Comparison of ENCODE assay signal across 8 cellular contexts in the genomic region with DNA sequence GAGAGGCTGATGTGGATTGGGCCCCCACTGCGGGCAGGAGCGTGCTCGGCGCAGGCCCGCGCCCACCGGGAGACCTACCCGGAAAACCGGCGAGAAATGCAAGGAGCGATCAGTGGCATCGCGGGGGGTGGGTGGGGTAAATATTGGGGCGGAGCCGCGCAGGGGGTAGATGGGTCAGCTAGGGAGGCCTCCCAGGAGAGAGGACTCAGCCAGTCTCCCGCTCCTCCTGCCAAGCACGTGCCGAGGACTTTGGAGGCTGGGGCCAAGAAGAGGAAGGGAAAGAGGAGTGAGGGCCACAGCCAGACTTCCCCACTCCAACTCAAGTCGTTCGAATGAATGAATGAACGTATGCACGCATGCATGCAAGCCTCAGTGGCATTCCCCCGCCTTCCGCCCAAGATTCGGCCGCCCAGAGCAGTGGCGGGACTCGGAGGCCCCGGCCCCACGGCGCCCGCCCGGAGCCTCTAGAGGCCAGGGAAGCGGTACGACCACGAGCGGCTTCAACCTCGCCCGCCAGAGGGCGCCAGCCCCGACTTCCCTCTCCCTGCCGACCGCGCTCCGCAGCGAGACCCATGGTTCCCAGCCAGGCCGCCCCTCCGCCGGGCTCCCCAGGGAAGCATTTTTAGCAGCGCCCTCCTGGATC. TPM values are rescaled to one million over a fixed set of nuclear protein-coding genes. Genes with fewer than 3 reads are reported as not detected.
A peak's percentile ranks its signal among the peaks of the same experiment; 100 is the strongest.
DNase-seq lines count a peak whose midpoint lies in the region; ATAC-seq and TF ChIP-seq lines count a peak whose summit lies in the region.

No MANE protein-coding gene starts in this region.

- TF ChIP-seq POLR2A in right lobe of liver (IDR thresholded peaks at IDR 0.05) = no peak

- H3K4me1 ChIP-seq in A673 (ENCODE audit: insufficient read depth, low read length, poor library complexity, severe bottlenecking) (peaks cover 31% of the 10 kb centered on the region), right lobe of liver (peaks cover 0 to 32% (median 9%) of the 10 kb centered on the region in 4 donors)

- H3K4me3 ChIP-seq in A673 (ENCODE audit: low read depth, low read length, poor library complexity, severe bottlenecking) = peak overlapping the region; percentile 2
- no peak overlapping the region for H3K4me3 ChIP-seq in MG63
- peak overlapping the region in 57 of 59 donors; percentile 7 to 64 (median 44) for H3K4me3 ChIP-seq in dorsolateral prefrontal cortex
- H3K4me3 ChIP-seq in right lobe of liver = peak overlapping the region; percentile 24 to 40 (median 38)

- peaks cover 33% of the 10 kb centered on the region for H3K27me3 Mint-ChIP-seq in activated CD4-positive, alpha-beta memory T cell treated with anti-CD3 and anti-CD28 coated beads for 36 hours

- DNase-seq in A673 (ENCODE audit: low spot score) = peak; percentile 79
- DNase-seq in MG63 = peak; percentile 25
- peak; percentile 90 for DNase-seq in activated CD4-positive, alpha-beta memory T cell treated with anti-CD3 and anti-CD28 coated beads for 36 hours
- DNase-seq in dorsolateral prefrontal cortex = peak in 9 of 10 donors; percentile 61 to 85 (median 74)
- DNase-seq in right lobe of liver = peak; percentile 82 to 87 (median 87)
- peak; percentile 90 for DNase-seq in stimulated activated CD4-positive, alpha-beta T cell treated with anti-CD3 and anti-CD28 coated beads, Interleukin-4, amount 100 ng/mL, for 1 hour

- no peaks in the 10 kb centered on the region for H3K9me3 ChIP-seq in A673 (ENCODE audit: low read depth, low read length, poor library complexity, severe bottlenecking)
- no peaks in the 10 kb centered on the region for H3K9me3 ChIP-seq in MG63
- no peaks in the 10 kb centered on the region for H3K9me3 ChIP-seq in right lobe of liver

- CTCF ChIA-PET in A673 (lab: Charles Lee) = interaction anchor here (1.2 kb wide), 1 partner anchor 10 kb away, joined by 4 read pairs; no protein-coding TSS in a partner anchor
- CTCF ChIA-PET in activated CD4-positive, alpha-beta memory T cell treated with anti-CD3 and anti-CD28 coated beads for 36 hours (lab: Charles Lee) = interaction anchor here (0.6 to 10.2 kb wide), 10 partner anchors 16 to 566 kb away, joined by 3 to 197 read pairs (median 8); no protein-coding TSS in a partner anchor

- H3K4me3 Mint-ChIP-seq in activated CD4-positive, alpha-beta memory T cell treated with anti-CD3 and anti-CD28 coated beads for 36 hours = peak overlapping the region; percentile 55

- peaks cover 24% of the 10 kb centered on the region for H3K36me3 Mint-ChIP-seq in activated CD4-positive, alpha-beta memory T cell treated with anti-CD3 and anti-CD28 coated beads for 36 hours

- H3K4me1 Mint-ChIP-seq in activated CD4-positive, alpha-beta memory T cell treated with anti-CD3 and anti-CD28 coated beads for 36 hours (ENCODE audit: low read depth) = peaks cover 55% of the 10 kb centered on the region

- peak; percentile 48 for ATAC-seq in GM18511 (IDR thresholded peaks at IDR 0.05; ENCODE audit: unreplicated experiment)
- ATAC-seq in right lobe of liver = peak; percentile 81 to 89 (median 82)
- ATAC-seq in HG03280 (IDR thresholded peaks at IDR 0.05; ENCODE audit: unreplicated experiment) = no peak

- H3K36me3 ChIP-seq in A673 (ENCODE audit: insufficient read depth, low read length, poor library complexity, severe bottlenecking) = peaks cover 6% of the 10 kb centered on the region
- peaks cover 16% of the 10 kb centered on the region for H3K36me3 ChIP-seq in MG63
- H3K36me3 ChIP-seq in right lobe of liver = no peaks in the 10 kb centered on the region

- no peaks in the 10 kb centered on the region for H3K9me3 Mint-ChIP-seq in activated CD4-positive, alpha-beta memory T cell treated with anti-CD3 and anti-CD28 coated beads for 36 hours

- intact Hi-C loops in A673 (cut with micrococcal nuclease; ENCODE audit: unreplicated experiment) (loop anchor here (1.0 to 5.0 kb wide), 2 partner anchors 38 to 177 kb away; partner anchors contain the start of gene OGA), dorsolateral prefrontal cortex (cut with DNase I) (loop anchor here (2.0 to 10.0 kb wide), 6 partner anchors 38 to 617 kb away; partner anchors contain the start of gene OGA (in 1 of the 2)), right lobe of liver (cut with DNase I) (loop anchor here (5.0 to 10.0 kb wide), 3 partner anchors 177 to 565 kb away; no protein-coding TSS in a partner anchor)
- intact Hi-C loops in activated CD4-positive, alpha-beta memory T cell treated with anti-CD3 and anti-CD28 coated beads for 36 hours (cut with micrococcal nuclease) = loop anchor here (2.0 to 5.0 kb wide), 5 partner anchors 62 to 567 kb away; partner anchors contain the start of genes DPCD, LBX1 and POLL

- BruUV-seq in A673 (replicated peaks; lab: Mats Ljungman, UMichigan) = no TSS peak

- no CpG with 5 or more reads among the region's 51 CpGs for WGBS in right lobe of liver (ENCODE audit: insufficient coverage, low coverage, low lambda C conversion rate, missing lambda C conversion rate)

- H3K27me3 ChIP-seq in A673 (replicated peaks; ENCODE audit: insufficient read depth, low read depth, low read length, poor library complexity) (peaks cover 22% of the 10 kb centered on the region), MG63 (no peaks in the 10 kb centered on the region), dorsolateral prefrontal cortex (peaks cover 0 to 40% (median 17%) of the 10 kb centered on the region in 45 donors), right lobe of liver (peaks cover 0 to 7% of the 10 kb centered on the region in 2 donors)

- H3K27ac ChIP-seq in A673 (ENCODE audit: low read depth, low read length, poor library complexity, severe bottlenecking) (no peak overlapping the region), dorsolateral prefrontal cortex (no peak overlapping the region), right lobe of liver (no peak overlapping the region)

- peak; percentile 91 for TF ChIP-seq CTCF in A673 (conservative IDR thresholded peaks at IDR 0.05; ENCODE audit: low read depth, low read length)
- TF ChIP-seq CTCF in dorsolateral prefrontal cortex (IDR thresholded peaks at IDR 0.05 in 54 of 56, conservative IDR thresholded peaks at IDR 0.05 in 2 of 56; ENCODE audit: low read depth in 1 of 56, partially characterized antibody in 56 of 56) = peak; percentile 63 to 96 (median 84)
- peak; percentile 64 to 94 (median 94) for TF ChIP-seq CTCF in right lobe of liver (IDR thresholded peaks at IDR 0.05)

- no peak overlapping the region for H3K27ac Mint-ChIP-seq in activated CD4-positive, alpha-beta memory T cell treated with anti-CD3 and anti-CD28 coated beads for 36 hours

- POLR2A ChIA-PET in A673 (lab: Charles Lee; ENCODE audit: low non-redundant PET) = interaction anchor here (0.6 kb wide), 1 partner anchor 247 kb away, joined by 3 read pairs; no protein-coding TSS in a partner anchor
- POLR2A ChIA-PET in activated CD4-positive, alpha-beta memory T cell treated with anti-CD3 and anti-CD28 coated beads for 36 hours (lab: Charles Lee) = interaction anchor here (1.7 kb wide), 1 partner anchor 177 kb away, joined by 6 read pairs; no protein-coding TSS in a partner anchor

RNA-seq across cellular contexts. Expression of gene NPM3, which starts 3.6 kb away (rescaled TPM):
- total RNA-seq in A673 (2021) (94.7 and 98.2 TPM in 2 replicates), dorsolateral prefrontal cortex (10 to 100 TPM in 106 of 120 experiments, 1 to 10 TPM in 14; 4.2 to 25.9 (median 13.8) TPM), right lobe of liver (10 to 100 TPM in 3 of 6 experiments, 1 to 10 TPM in 3; 4.7 to 31.8 (median 8.6) TPM)
- total RNA-seq in MG63 (2014; rRNA removed; shearing (Covaris generic); ENCODE audit: low replicate concordance) = 30.8 and 87.3 TPM in 2 replicates
- 100 to 1,000 TPM; 168 to 172 TPM for total RNA-seq in activated CD4-positive, alpha-beta memory T cell treated with anti-CD3 and anti-CD28 coated beads for 36 hours

RNA-seq across cellular contexts. Expression of gene FGF8, which starts 3.8 kb away (rescaled TPM):
- total RNA-seq in A673 (2021) (not detected in 2 replicates), dorsolateral prefrontal cortex (1 to 10 TPM in 39 of 120 experiments, under 1 TPM in 23, not detected in 58; 0.47 to 2.5 (median 1.1) TPM), right lobe of liver (not detected)
- total RNA-seq in MG63 (2014; rRNA removed; shearing (Covaris generic); ENCODE audit: low replicate concordance) = not detected in 2 replicates
- total RNA-seq in activated CD4-positive, alpha-beta memory T cell treated with anti-CD3 and anti-CD28 coated beads for 36 hours = not detected

RNA-seq across cellular contexts. Expression of gene OGA, which starts 38.6 kb away (rescaled TPM):
- total RNA-seq in A673 (2021) (109 and 114 TPM in 2 replicates), dorsolateral prefrontal cortex (100 to 1,000 TPM; 163 to 362 (median 249) TPM), right lobe of liver (10 to 100 TPM; 34.7 to 52.2 (median 36.7) TPM)
- total RNA-seq in MG63 (2014; rRNA removed; shearing (Covaris generic); ENCODE audit: low replicate concordance) = 31.3 and 66.7 TPM in 2 replicates
- total RNA-seq in activated CD4-positive, alpha-beta memory T cell treated with anti-CD3 and anti-CD28 coated beads for 36 hours = 100 to 1,000 TPM in 1 of 2 experiments, 10 to 100 TPM in 1; 93.2 to 105 TPM

Comparison
In these comparisons a context has a peak if more than half of its experiments do, and no peak if none do; other contexts are left out.
1. DNase-seq: peak in every context shown above with its lines; median percentile 90 in activated CD4-positive, alpha-beta memory T cell treated with anti-CD3 and anti-CD28 coated beads for 36 hours; 90 in stimulated activated CD4-positive, alpha-beta T cell treated with anti-CD3 and anti-CD28 coated beads, Interleukin-4, amount 100 ng/mL, for 1 hour; 87 in right lobe of liver; 79 in A673; 74 in dorsolateral prefrontal cortex; 25 in MG63.